Comparison of ENCODE assay signal across 1 cellular context in genomic region chr16:57797526-57798266, GRCh38.
TF ChIP-seq lines count a peak whose summit lies in the region.

No MANE protein-coding gene starts in this region.

TF ChIP-seq in K562, 482 proteins besides CTCF, POLR2A, EP300 and RAD21 (continued from another document):
- no peak for TF ChIP-seq ZNF592 (IDR thresholded peaks at IDR 0.05)
- no peak for TF ChIP-seq ZNF274 (IDR thresholded peaks at IDR 0.05; ENCODE audit: borderline replicate concordance, low read depth, low read length)
- no peak for TF ChIP-seq RB1 (IDR thresholded peaks at IDR 0.05; ENCODE audit: low read depth)
- no peak for TF ChIP-seq BMI1 (IDR thresholded peaks at IDR 0.05; ENCODE audit: low read length)
- no peak for TF ChIP-seq POLR2B (IDR thresholded peaks at IDR 0.05; ENCODE audit: low read depth, partially characterized antibody)
- no peak for TF ChIP-seq CHD4 (IDR thresholded peaks at IDR 0.05; ENCODE audit: insufficient read depth, insufficient replicate concordance, low read depth, low read length, poor library complexity, severe bottlenecking)
- TF ChIP-seq RBFOX2 (IDR thresholded peaks at IDR 0.05; ENCODE audit: low read depth, low read length): peak; percentile 52
- TF ChIP-seq MYBL2 (IDR thresholded peaks at IDR 0.05; ENCODE audit: low read depth): no peak
- no peak for TF ChIP-seq MYBL2 (CRISPR knock-in tag; IDR thresholded peaks at IDR 0.05; ENCODE audit: borderline replicate concordance)
- no peak for TF ChIP-seq ZKSCAN3 (CRISPR knock-in tag; IDR thresholded peaks at IDR 0.05)
- TF ChIP-seq ZNF586 (CRISPR knock-in tag; conservative IDR thresholded peaks at IDR 0.05): no peak
- peak; percentile 28; the same call in 1 of the 2 replicates for TF ChIP-seq POLR2G (IDR thresholded peaks at IDR 0.05; ENCODE audit: low read depth, low read length)
- TF ChIP-seq, protein P1, sequence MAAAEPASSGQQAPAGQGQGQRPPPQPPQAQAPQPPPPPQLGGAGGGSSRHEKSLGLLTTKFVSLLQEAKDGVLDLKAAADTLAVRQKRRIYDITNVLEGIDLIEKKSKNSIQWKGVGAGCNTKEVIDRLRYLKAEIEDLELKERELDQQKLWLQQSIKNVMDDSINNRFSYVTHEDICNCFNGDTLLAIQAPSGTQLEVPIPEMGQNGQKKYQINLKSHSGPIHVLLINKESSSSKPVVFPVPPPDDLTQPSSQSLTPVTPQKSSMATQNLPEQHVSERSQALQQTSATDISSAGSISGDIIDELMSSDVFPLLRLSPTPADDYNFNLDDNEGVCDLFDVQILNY (CRISPR knock-in tag; IDR thresholded peaks at IDR 0.05): no peak
- TF ChIP-seq KDM1A (IDR thresholded peaks at IDR 0.05): no peak
- no peak for TF ChIP-seq NR2C1 (IDR thresholded peaks at IDR 0.05)
- no peak for TF ChIP-seq NR2C1 (tag; IDR thresholded peaks at IDR 0.05)
